In genomic region chr3:160403796-160404510, GRCh38 we compare ENCODE assay signal across 9 cellular contexts. TPM values are rescaled to one million over a fixed set of nuclear protein-coding genes. Genes with fewer than 3 reads are reported as not detected.
DNase-seq lines count a peak whose midpoint lies in the region; ATAC-seq and TF ChIP-seq lines count a peak whose summit lies in the region.
"Had no signal": no experiment of that assay in that cellular context is flagged by ENCODE, and none has a peak within 500 bp of the region (broad histone marks: within the 10 kb centered on the region; RNA-seq: fewer than 3 reads in every experiment).

No MANE protein-coding gene starts in this region.

- peaks cover 3% of the 10 kb centered on the region for H3K27me3 Mint-ChIP-seq in activated CD8-positive, alpha-beta memory T cell treated with anti-CD3 and anti-CD28 coated beads, Interleukin-2, amount 10 ng/mL, durations not matched to agents 7 days and 5 days
- no peaks in the 10 kb centered on the region for H3K27me3 Mint-ChIP-seq in T-helper 17 cell

- H3K4me1 Mint-ChIP-seq in activated CD8-positive, alpha-beta memory T cell treated with anti-CD3 and anti-CD28 coated beads, Interleukin-2, amount 10 ng/mL, durations not matched to agents 7 days and 5 days, result peaks cover 42% of the 10 kb centered on the region
- H3K4me1 Mint-ChIP-seq in T-helper 17 cell, result peaks cover 23% of the 10 kb centered on the region

- H3K36me3 Mint-ChIP-seq in activated CD8-positive, alpha-beta memory T cell treated with anti-CD3 and anti-CD28 coated beads, Interleukin-2, amount 10 ng/mL, durations not matched to agents 7 days and 5 days, result peaks cover 68% of the 10 kb centered on the region
- peaks cover 4% of the 10 kb centered on the region for H3K36me3 Mint-ChIP-seq in T-helper 17 cell (ENCODE audit: low read depth)

- H3K27ac ChIP-seq in foreskin keratinocyte, result peak overlapping the region; percentile 7
- peak overlapping the region in 3 of 5 donors; percentile 50 to 95 (median 92) for H3K27ac ChIP-seq in stomach

- H3K4me3 ChIP-seq in stomach, result peak overlapping the region in 1 of 4 donors; percentile 11

- TF ChIP-seq POLR2A in stomach (IDR thresholded peaks at IDR 0.05), result no peak

- H3K27ac Mint-ChIP-seq in activated CD8-positive, alpha-beta memory T cell treated with anti-CD3 and anti-CD28 coated beads, Interleukin-2, amount 10 ng/mL, durations not matched to agents 7 days and 5 days, result peak overlapping the region; percentile 83
- H3K27ac Mint-ChIP-seq in T-helper 17 cell, result peak overlapping the region; percentile 100

- no peak for TF ChIP-seq EP300 in stomach (IDR thresholded peaks at IDR 0.05)

- peak overlapping the region; percentile 74 for H3K4me3 Mint-ChIP-seq in activated CD8-positive, alpha-beta memory T cell treated with anti-CD3 and anti-CD28 coated beads, Interleukin-2, amount 10 ng/mL, durations not matched to agents 7 days and 5 days
- peak overlapping the region; percentile 83 for H3K4me3 Mint-ChIP-seq in T-helper 17 cell

- no peaks in the 10 kb centered on the region for H3K9me3 Mint-ChIP-seq in activated CD8-positive, alpha-beta memory T cell treated with anti-CD3 and anti-CD28 coated beads, Interleukin-2, amount 10 ng/mL, durations not matched to agents 7 days and 5 days (ENCODE audit: low read depth)

- CTCF ChIA-PET in activated CD8-positive, alpha-beta memory T cell treated with anti-CD3 and anti-CD28 coated beads, Interleukin-2, amount 10 ng/mL, durations not matched to agents 7 days and 5 days (lab: Charles Lee), result interaction anchor here (1.0 to 1.3 kb wide), 2 partner anchors 8 to 22 kb away, joined by 3 to 4 read pairs; no protein-coding TSS in a partner anchor

- no peak for TF ChIP-seq CTCF in foreskin keratinocyte (conservative IDR thresholded peaks at IDR 0.05)
- no peak for TF ChIP-seq CTCF in stomach (IDR thresholded peaks at IDR 0.05)

- H3K36me3 ChIP-seq in stomach, result peaks cover 0 to 3% (median 0%) of the 10 kb centered on the region in 4 donors

- no peak for DNase-seq in activated CD8-positive, alpha-beta memory T cell treated with anti-CD3 and anti-CD28 coated beads, Interleukin-2, amount 10 ng/mL, durations not matched to agents 7 days and 5 days
- no peak for DNase-seq in activated CD8-positive, alpha-beta memory T cell treated with anti-CD3 and anti-CD28 coated beads, Interleukin-2, amount 50 U/mL, for 48 hours
- DNase-seq in T-helper 17 cell (no peak), foreskin keratinocyte (peak in 1 of 2 donors; percentile 30), stomach (no peak)
- DNase-seq: NCI-H1417 treated with DMSO at 0.1 percent for 48 hours had no signal

- no peaks in the 10 kb centered on the region for H3K27me3 ChIP-seq in foreskin keratinocyte
- peaks cover 0 to 7% (median 0%) of the 10 kb centered on the region in 3 donors for H3K27me3 ChIP-seq in stomach

- intact Hi-C loops in stomach (cut with DNase I; ENCODE audit: low total_unique reads), result no loop called here

- H3K4me1 ChIP-seq in foreskin keratinocyte (peaks cover 20% of the 10 kb centered on the region), stomach (peaks cover 8 to 51% (median 29%) of the 10 kb centered on the region in 4 donors)

- WGBS in stomach, 5 donors, result 32 to 50% (median 39%) methylated on average over 7 of the region's 7 CpGs

- H3K9me3 ChIP-seq in T-helper 17 cell (ENCODE audit: control insufficient read depth, low read length, poor library complexity, severe bottlenecking) (no peaks in the 10 kb centered on the region), stomach (no peaks in the 10 kb centered on the region)

- ATAC-seq in activated CD8-positive, alpha-beta memory T cell treated with anti-CD3 and anti-CD28 coated beads, Interleukin-2, amount 10 ng/mL, durations not matched to agents 7 days and 5 days, result no peak
- ATAC-seq in T-helper 17 cell, result no peak
- ATAC-seq in foreskin keratinocyte, result no peak
- no peak for ATAC-seq in HG03460 (IDR thresholded peaks at IDR 0.05; ENCODE audit: unreplicated experiment)
- no peak for ATAC-seq in HG03521 (IDR thresholded peaks at IDR 0.05; ENCODE audit: unreplicated experiment)
- no peak for ATAC-seq in HG02973 (IDR thresholded peaks at IDR 0.05; ENCODE audit: unreplicated experiment)

RNA-seq across cellular contexts. Expression of gene SMC4, which starts 4.5 kb away (rescaled TPM):
- total RNA-seq in activated CD8-positive, alpha-beta memory T cell treated with anti-CD3 and anti-CD28 coated beads, Interleukin-2, amount 10 ng/mL, durations not matched to agents 7 days and 5 days, result 100 to 1,000 TPM; 251 to 279 TPM
- 10 to 100 TPM; 61.1 to 77.8 TPM for total RNA-seq in T-helper 17 cell
- 113 and 147 TPM in 2 replicates for total RNA-seq in foreskin keratinocyte
- 41.7 and 54.0 TPM in 2 replicates for polyA plus RNA-seq in foreskin keratinocyte
- total RNA-seq in stomach, result 100 to 1,000 TPM in 3 of 5 donors, 10 to 100 TPM in 2; 19.6 to 122 (median 113) TPM
- polyA plus RNA-seq in stomach, result 10 to 100 TPM; 12.8 to 52.7 (median 40.6) TPM

RNA-seq across cellular contexts. Expression of gene IFT80, which starts 4.9 kb away (rescaled TPM):
- 10 to 100 TPM; 25.4 to 26.3 TPM for total RNA-seq in activated CD8-positive, alpha-beta memory T cell treated with anti-CD3 and anti-CD28 coated beads, Interleukin-2, amount 10 ng/mL, durations not matched to agents 7 days and 5 days
- 10 to 100 TPM; 24.6 to 26.1 TPM for total RNA-seq in T-helper 17 cell
- total RNA-seq in foreskin keratinocyte, result 18.6 and 23.4 TPM in 2 replicates
- polyA plus RNA-seq in foreskin keratinocyte, result 4.2 and 5.7 TPM in 2 replicates
- total RNA-seq in stomach, result 10 to 100 TPM in 3 of 5 donors, 1 to 10 TPM in 2; 2.3 to 49.4 (median 10.7) TPM
- polyA plus RNA-seq in stomach, result 10 to 100 TPM in 2 of 3 donors, 1 to 10 TPM in 1; 9.8 to 16.8 (median 11.2) TPM

RNA-seq across cellular contexts. Expression of gene TRIM59, which starts 45.6 kb away (rescaled TPM):
- 10 to 100 TPM; 48.0 to 51.6 TPM for total RNA-seq in activated CD8-positive, alpha-beta memory T cell treated with anti-CD3 and anti-CD28 coated beads, Interleukin-2, amount 10 ng/mL, durations not matched to agents 7 days and 5 days
- 10 to 100 TPM; 15.2 to 32.1 TPM for total RNA-seq in T-helper 17 cell
- 24.7 and 25.3 TPM in 2 replicates for total RNA-seq in foreskin keratinocyte
- polyA plus RNA-seq in foreskin keratinocyte, result 5.4 and 7.2 TPM in 2 replicates
- total RNA-seq in stomach, result 1 to 10 TPM in 3 of 5 donors, under 1 TPM in 1, not detected in 1; 0.29 to 8.6 (median 2.7) TPM
- polyA plus RNA-seq in stomach, result 1 to 10 TPM in 1 of 3 donors, under 1 TPM in 2; 0.68 to 3.2 (median 0.76) TPM
